In genomic region chr4:170027181-170027829, GRCh38 we compare ENCODE assay signal across 1 cellular context.
A peak's percentile ranks its signal among the peaks of the same experiment; 100 is the strongest.
TF ChIP-seq lines count a peak whose summit lies in the region.

No MANE protein-coding gene starts in this region.

TF ChIP-seq in HepG2, 621 proteins besides CTCF, POLR2A, EP300 and RAD21 (continued from another document and continues in another):
- TF ChIP-seq GMEB2 (CRISPR knock-in tag; IDR thresholded peaks at IDR 0.05; ENCODE audit: low read depth) (no peak), ZSCAN29 (CRISPR knock-in tag; conservative IDR thresholded peaks at IDR 0.05) (no peak), PHB2 (IDR thresholded peaks at IDR 0.05; ENCODE audit: partially characterized antibody) (no peak), UBTF (CRISPR knock-in tag; IDR thresholded peaks at IDR 0.05) (peak; percentile 69), IKZF4 (CRISPR knock-in tag; IDR thresholded peaks at IDR 0.05; ENCODE audit: borderline replicate concordance, low read depth, not compliant biosample characterization) (peak; percentile 94), NKX3-1 (CRISPR knock-in tag; IDR thresholded peaks at IDR 0.05) (peak; percentile 84; the same call in 1 of the 2 replicates), FOSL2 (CRISPR knock-in tag; IDR thresholded peaks at IDR 0.05) (peak; percentile 15; the same call in 1 of the 2 replicates), ZNF614 (CRISPR knock-in tag; IDR thresholded peaks at IDR 0.05; ENCODE audit: borderline replicate concordance) (peak; percentile 23; the same call in 1 of the 2 replicates), NFAT5 (CRISPR knock-in tag; IDR thresholded peaks at IDR 0.05) (peak; percentile 95), ZMAT5 (CRISPR knock-in tag; IDR thresholded peaks at IDR 0.05; ENCODE audit: borderline replicate concordance, low read depth) (no peak), MXD1 (CRISPR knock-in tag; IDR thresholded peaks at IDR 0.05) (peak; percentile 90), NAIF1 (CRISPR knock-in tag; IDR thresholded peaks at IDR 0.05; ENCODE audit: borderline replicate concordance) (peak; percentile 55; the same call in 1 of the 2 replicates), HNRNPLL (IDR thresholded peaks at IDR 0.05; ENCODE audit: low read depth, low read length, poor library complexity, severe bottlenecking) (peak; percentile 65), BORCS8-MEF2B (CRISPR knock-in tag; IDR thresholded peaks at IDR 0.05) (peak; percentile 91), ZNF615 (CRISPR knock-in tag; IDR thresholded peaks at IDR 0.05; ENCODE audit: borderline replicate concordance) (no peak), ZNF781 (CRISPR knock-in tag; IDR thresholded peaks at IDR 0.05; ENCODE audit: borderline replicate concordance, not compliant biosample characterization) (peak; percentile 86), ZNF790 (CRISPR knock-in tag; IDR thresholded peaks at IDR 0.05; ENCODE audit: borderline replicate concordance) (peak; percentile 50; the same call in 1 of the 2 replicates), CENPT (CRISPR knock-in tag; IDR thresholded peaks at IDR 0.05; ENCODE audit: low read depth) (peak; percentile 47; the same call in 1 of the 2 replicates), SUZ12 (IDR thresholded peaks at IDR 0.05; ENCODE audit: low read depth, low read length) (no peak), CEBPG (CRISPR knock-in tag; IDR thresholded peaks at IDR 0.05) (peak; percentile 45), TMF1 (CRISPR knock-in tag; IDR thresholded peaks at IDR 0.05; ENCODE audit: low read depth) (peak; percentile 53; the same call in 1 of the 2 replicates), ONECUT2 (CRISPR knock-in tag; IDR thresholded peaks at IDR 0.05) (peak; percentile 56; the same call in 1 of the 2 replicates), ZSCAN5A (CRISPR knock-in tag; IDR thresholded peaks at IDR 0.05; ENCODE audit: borderline replicate concordance) (no peak), XBP1 (CRISPR knock-in tag; IDR thresholded peaks at IDR 0.05) (no peak), CREB1 (IDR thresholded peaks at IDR 0.05) (no peak), CREB1 (CRISPR knock-in tag; IDR thresholded peaks at IDR 0.05) (no peak), ZNF251 (CRISPR knock-in tag; IDR thresholded peaks at IDR 0.05) (0 out of 2 replicates have a peak, but pooled peaks have one; percentile 86), ZNF788 (CRISPR knock-in tag; IDR thresholded peaks at IDR 0.05; ENCODE audit: borderline replicate concordance) (no peak), ETS1 (CRISPR knock-in tag; IDR thresholded peaks at IDR 0.05) (no peak), MEF2D (CRISPR knock-in tag; IDR thresholded peaks at IDR 0.05) (0 out of 2 replicates have a peak, but pooled peaks have one; percentile 47), ZBED4 (CRISPR knock-in tag; IDR thresholded peaks at IDR 0.05; ENCODE audit: borderline replicate concordance) (peak; percentile 83; the same call in 1 of the 2 replicates), GATAD1 (CRISPR knock-in tag; IDR thresholded peaks at IDR 0.05) (0 out of 2 replicates have a peak, but pooled peaks have one; percentile 36), AKNA (CRISPR knock-in tag; IDR thresholded peaks at IDR 0.05; ENCODE audit: borderline replicate concordance) (peak; percentile 49; the same call in 1 of the 2 replicates), THYN1 (CRISPR knock-in tag; IDR thresholded peaks at IDR 0.05; ENCODE audit: borderline replicate concordance, low read depth) (no peak), AGO1 (IDR thresholded peaks at IDR 0.05; ENCODE audit: low read depth, low read length, poor library complexity, severe bottlenecking) (no peak)
